ENCODE assay signal across 1 cellular context in the genomic region with DNA sequence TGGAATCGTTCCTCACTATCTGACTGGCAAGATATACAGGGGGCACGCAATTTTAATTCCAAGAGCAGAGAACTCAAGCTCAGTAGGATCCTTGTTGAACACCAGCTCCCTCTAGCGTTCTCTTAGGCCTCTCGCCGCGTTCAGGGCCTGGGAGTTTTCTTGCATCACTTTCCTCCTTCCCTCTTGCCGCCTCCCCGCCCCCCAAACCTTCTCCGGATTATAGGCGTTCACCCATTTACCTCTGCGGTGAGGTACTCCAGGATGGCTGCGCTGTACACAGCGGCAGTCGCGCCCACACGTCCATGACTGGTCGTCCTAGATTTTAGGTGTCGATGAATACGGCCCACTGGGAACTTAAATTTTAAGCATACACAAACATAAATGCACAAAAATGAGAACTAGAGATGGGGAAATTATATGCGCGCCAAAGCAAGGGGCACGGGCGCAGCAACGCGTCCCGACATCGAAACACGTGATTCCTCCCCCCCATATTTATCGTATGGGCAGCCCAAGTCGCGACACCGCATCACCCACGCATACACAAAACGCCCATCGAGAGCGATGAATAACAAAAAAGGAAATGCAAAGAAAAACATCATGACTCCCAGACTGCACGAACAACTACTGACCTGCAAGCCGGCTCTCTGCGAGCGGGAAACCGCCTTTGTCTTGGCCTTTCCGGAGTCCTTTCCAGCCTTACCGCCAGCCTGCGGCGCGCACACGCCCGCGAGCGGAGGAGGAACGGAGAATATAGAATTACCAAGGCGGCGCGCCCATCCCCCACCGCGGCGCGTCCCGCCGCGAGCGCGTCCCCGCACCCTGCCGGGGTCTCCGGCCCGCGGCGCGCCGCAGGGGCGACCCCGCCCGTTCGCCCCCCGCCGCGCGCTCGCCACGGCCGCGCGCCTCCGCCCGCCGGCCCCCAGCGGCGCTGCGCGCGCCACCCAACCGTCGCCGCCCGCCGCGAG.
TF ChIP-seq lines count a peak whose summit lies in the region.

No MANE protein-coding gene starts in this region.

TF ChIP-seq in K562, 482 proteins besides CTCF, POLR2A, EP300 and RAD21 (continued from another document and continues in another):
- no peak; a peak in 1 of 6 replicates for TF ChIP-seq ZBTB11 (CRISPR knock-in tag; IDR thresholded peaks at IDR 0.05)
- no peak; the same call in 1 of the 2 replicates for TF ChIP-seq E2F3 (CRISPR knock-in tag; IDR thresholded peaks at IDR 0.05)
- no peak for TF ChIP-seq KLF13 (tag; IDR thresholded peaks at IDR 0.05; ENCODE audit: borderline replicate concordance, low read depth)
- TF ChIP-seq, protein P1, sequence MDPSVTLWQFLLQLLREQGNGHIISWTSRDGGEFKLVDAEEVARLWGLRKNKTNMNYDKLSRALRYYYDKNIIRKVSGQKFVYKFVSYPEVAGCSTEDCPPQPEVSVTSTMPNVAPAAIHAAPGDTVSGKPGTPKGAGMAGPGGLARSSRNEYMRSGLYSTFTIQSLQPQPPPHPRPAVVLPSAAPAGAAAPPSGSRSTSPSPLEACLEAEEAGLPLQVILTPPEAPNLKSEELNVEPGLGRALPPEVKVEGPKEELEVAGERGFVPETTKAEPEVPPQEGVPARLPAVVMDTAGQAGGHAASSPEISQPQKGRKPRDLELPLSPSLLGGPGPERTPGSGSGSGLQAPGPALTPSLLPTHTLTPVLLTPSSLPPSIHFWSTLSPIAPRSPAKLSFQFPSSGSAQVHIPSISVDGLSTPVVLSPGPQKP (CRISPR knock-in tag; IDR thresholded peaks at IDR 0.05) = no peak
- TF ChIP-seq DACH1 (IDR thresholded peaks at IDR 0.05; ENCODE audit: partially characterized antibody) = no peak
- no peak for TF ChIP-seq ZNF24 (IDR thresholded peaks at IDR 0.05)
- TF ChIP-seq ZNF239 (CRISPR knock-in tag; IDR thresholded peaks at IDR 0.05) = no peak
- TF ChIP-seq KLF10 (CRISPR knock-in tag; IDR thresholded peaks at IDR 0.05) = no peak
- TF ChIP-seq BRF1 (IDR thresholded peaks at IDR 0.05; ENCODE audit: borderline replicate concordance, extremely low read depth, insufficient read length) = no peak
- TF ChIP-seq RHOXF2B (CRISPR knock-in tag; conservative IDR thresholded peaks at IDR 0.05) = no peak
- peak; percentile 39 for TF ChIP-seq CHD2 (IDR thresholded peaks at IDR 0.05; ENCODE audit: low read depth, low read length)
- TF ChIP-seq ZNF780A (CRISPR knock-in tag; IDR thresholded peaks at IDR 0.05) = no peak
- TF ChIP-seq, protein P2, sequence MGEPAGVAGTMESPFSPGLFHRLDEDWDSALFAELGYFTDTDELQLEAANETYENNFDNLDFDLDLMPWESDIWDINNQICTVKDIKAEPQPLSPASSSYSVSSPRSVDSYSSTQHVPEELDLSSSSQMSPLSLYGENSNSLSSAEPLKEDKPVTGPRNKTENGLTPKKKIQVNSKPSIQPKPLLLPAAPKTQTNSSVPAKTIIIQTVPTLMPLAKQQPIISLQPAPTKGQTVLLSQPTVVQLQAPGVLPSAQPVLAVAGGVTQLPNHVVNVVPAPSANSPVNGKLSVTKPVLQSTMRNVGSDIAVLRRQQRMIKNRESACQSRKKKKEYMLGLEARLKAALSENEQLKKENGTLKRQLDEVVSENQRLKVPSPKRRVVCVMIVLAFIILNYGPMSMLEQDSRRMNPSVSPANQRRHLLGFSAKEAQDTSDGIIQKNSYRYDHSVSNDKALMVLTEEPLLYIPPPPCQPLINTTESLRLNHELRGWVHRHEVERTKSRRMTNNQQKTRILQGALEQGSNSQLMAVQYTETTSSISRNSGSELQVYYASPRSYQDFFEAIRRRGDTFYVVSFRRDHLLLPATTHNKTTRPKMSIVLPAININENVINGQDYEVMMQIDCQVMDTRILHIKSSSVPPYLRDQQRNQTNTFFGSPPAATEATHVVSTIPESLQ (CRISPR knock-in tag; IDR thresholded peaks at IDR 0.05) = 0 out of 2 replicates have a peak, but pooled peaks have one; percentile 49
- peak; percentile 45 for TF ChIP-seq NEUROD1 (IDR thresholded peaks at IDR 0.05; ENCODE audit: borderline replicate concordance, low read depth, low read length, partially characterized antibody)
- TF ChIP-seq HNRNPUL1 (IDR thresholded peaks at IDR 0.05; ENCODE audit: low read length) = no peak; the same call in 1 of the 2 replicates
- TF ChIP-seq SUPT5H (IDR thresholded peaks at IDR 0.05) = peak; percentile 79
- no peak for TF ChIP-seq NCOA2 (IDR thresholded peaks at IDR 0.05; ENCODE audit: partially characterized antibody in 2 of 2)
- no peak for TF ChIP-seq HBP1 (CRISPR knock-in tag; IDR thresholded peaks at IDR 0.05)
- TF ChIP-seq, protein P3, sequence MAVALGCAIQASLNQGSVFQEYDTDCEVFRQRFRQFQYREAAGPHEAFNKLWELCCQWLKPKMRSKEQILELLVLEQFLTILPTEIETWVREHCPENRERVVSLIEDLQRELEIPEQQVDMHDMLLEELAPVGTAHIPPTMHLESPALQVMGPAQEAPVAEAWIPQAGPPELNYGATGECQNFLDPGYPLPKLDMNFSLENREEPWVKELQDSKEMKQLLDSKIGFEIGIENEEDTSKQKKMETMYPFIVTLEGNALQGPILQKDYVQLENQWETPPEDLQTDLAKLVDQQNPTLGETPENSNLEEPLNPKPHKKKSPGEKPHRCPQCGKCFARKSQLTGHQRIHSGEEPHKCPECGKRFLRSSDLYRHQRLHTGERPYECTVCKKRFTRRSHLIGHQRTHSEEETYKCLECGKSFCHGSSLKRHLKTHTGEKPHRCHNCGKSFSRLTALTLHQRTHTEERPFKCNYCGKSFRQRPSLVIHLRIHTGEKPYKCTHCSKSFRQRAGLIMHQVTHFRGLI (CRISPR knock-in tag; IDR thresholded peaks at IDR 0.05) = no peak
- no peak for TF ChIP-seq C11orf30 (IDR thresholded peaks at IDR 0.05; ENCODE audit: low read depth)
- TF ChIP-seq SETDB1 (IDR thresholded peaks at IDR 0.05; ENCODE audit: low read length) = no peak
- no peak; the same call in 1 of the 2 replicates for TF ChIP-seq STAT5A (IDR thresholded peaks at IDR 0.05; ENCODE audit: borderline replicate concordance, low read length)
- TF ChIP-seq ZBTB8A (IDR thresholded peaks at IDR 0.05; ENCODE audit: partially characterized antibody) = no peak
- TF ChIP-seq HNRNPLL (IDR thresholded peaks at IDR 0.05; ENCODE audit: low read depth, low read length, poor library complexity, severe bottlenecking) = peak; percentile 43
- 0 out of 2 replicates have a peak, but pooled peaks have one; percentile 17 for TF ChIP-seq MTA2 (IDR thresholded peaks at IDR 0.05; ENCODE audit: low read depth)
- TF ChIP-seq ZNF282 (CRISPR knock-in tag; IDR thresholded peaks at IDR 0.05) = no peak
- TF ChIP-seq KDM2B (CRISPR knock-in tag; IDR thresholded peaks at IDR 0.05) = 0 out of 2 replicates have a peak, but pooled peaks have one; percentile 10
- no peak for TF ChIP-seq JUNB (CRISPR knock-in tag; conservative IDR thresholded peaks at IDR 0.05)
- TF ChIP-seq NKRF (IDR thresholded peaks at IDR 0.05; ENCODE audit: borderline replicate concordance) = peak; percentile 72; the same call in 1 of the 2 replicates
- TF ChIP-seq ZC3H8 (IDR thresholded peaks at IDR 0.05) = no peak
- TF ChIP-seq GATA2 (CRISPR knock-in tag; IDR thresholded peaks at IDR 0.05) = no peak
- TF ChIP-seq CREBBP (IDR thresholded peaks at IDR 0.05; ENCODE audit: low read depth, low read length) = no peak
- TF ChIP-seq ZNF347 (CRISPR knock-in tag; IDR thresholded peaks at IDR 0.05; ENCODE audit: low read depth) = no peak
- no peak for TF ChIP-seq PURB (CRISPR knock-in tag; IDR thresholded peaks at IDR 0.05; ENCODE audit: low read depth)
- peak; percentile 57 for TF ChIP-seq KDM5B (IDR thresholded peaks at IDR 0.05; ENCODE audit: insufficient replicate concordance, low read depth, low read length)
- TF ChIP-seq ZNF431 (CRISPR knock-in tag; IDR thresholded peaks at IDR 0.05) = peak; percentile 51; the same call in 1 of the 2 replicates
- TF ChIP-seq, protein P4, sequence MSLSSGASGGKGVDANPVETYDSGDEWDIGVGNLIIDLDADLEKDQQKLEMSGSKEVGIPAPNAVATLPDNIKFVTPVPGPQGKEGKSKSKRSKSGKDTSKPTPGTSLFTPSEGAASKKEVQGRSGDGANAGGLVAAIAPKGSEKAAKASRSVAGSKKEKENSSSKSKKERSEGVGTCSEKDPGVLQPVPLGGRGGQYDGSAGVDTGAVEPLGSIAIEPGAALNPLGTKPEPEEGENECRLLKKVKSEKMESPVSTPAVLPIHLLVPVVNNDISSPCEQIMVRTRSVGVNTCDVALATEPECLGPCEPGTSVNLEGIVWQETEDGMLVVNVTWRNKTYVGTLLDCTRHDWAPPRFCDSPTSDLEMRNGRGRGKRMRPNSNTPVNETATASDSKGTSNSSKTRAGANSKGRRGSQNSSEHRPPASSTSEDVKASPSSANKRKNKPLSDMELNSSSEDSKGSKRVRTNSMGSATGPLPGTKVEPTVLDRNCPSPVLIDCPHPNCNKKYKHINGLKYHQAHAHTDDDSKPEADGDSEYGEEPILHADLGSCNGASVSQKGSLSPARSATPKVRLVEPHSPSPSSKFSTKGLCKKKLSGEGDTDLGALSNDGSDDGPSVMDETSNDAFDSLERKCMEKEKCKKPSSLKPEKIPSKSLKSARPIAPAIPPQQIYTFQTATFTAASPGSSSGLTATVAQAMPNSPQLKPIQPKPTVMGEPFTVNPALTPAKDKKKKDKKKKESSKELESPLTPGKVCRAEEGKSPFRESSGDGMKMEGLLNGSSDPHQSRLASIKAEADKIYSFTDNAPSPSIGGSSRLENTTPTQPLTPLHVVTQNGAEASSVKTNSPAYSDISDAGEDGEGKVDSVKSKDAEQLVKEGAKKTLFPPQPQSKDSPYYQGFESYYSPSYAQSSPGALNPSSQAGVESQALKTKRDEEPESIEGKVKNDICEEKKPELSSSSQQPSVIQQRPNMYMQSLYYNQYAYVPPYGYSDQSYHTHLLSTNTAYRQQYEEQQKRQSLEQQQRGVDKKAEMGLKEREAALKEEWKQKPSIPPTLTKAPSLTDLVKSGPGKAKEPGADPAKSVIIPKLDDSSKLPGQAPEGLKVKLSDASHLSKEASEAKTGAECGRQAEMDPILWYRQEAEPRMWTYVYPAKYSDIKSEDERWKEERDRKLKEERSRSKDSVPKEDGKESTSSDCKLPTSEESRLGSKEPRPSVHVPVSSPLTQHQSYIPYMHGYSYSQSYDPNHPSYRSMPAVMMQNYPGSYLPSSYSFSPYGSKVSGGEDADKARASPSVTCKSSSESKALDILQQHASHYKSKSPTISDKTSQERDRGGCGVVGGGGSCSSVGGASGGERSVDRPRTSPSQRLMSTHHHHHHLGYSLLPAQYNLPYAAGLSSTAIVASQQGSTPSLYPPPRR (CRISPR knock-in tag; IDR thresholded peaks at IDR 0.05; ENCODE audit: borderline replicate concordance) = peak; percentile 39; the same call in 1 of the 2 replicates
- no peak for TF ChIP-seq PHTF2 (CRISPR knock-in tag; IDR thresholded peaks at IDR 0.05)
- peak in 1 of 2 experiments; percentile 59; a peak in 1 of 4 replicates for TF ChIP-seq FOXK2 (conservative IDR thresholded peaks at IDR 0.05 in 1 of 2, IDR thresholded peaks at IDR 0.05 in 1 of 2; ENCODE audit: low read depth in 2 of 2)
- TF ChIP-seq ZNF707 (CRISPR knock-in tag; conservative IDR thresholded peaks at IDR 0.05) = no peak
- TF ChIP-seq GATAD2A (IDR thresholded peaks at IDR 0.05) = no peak
- 0 out of 2 replicates have a peak, but pooled peaks have one; percentile 48 for TF ChIP-seq TARDBP (IDR thresholded peaks at IDR 0.05)
- no peak for TF ChIP-seq DDX20 (tag; IDR thresholded peaks at IDR 0.05; ENCODE audit: low read depth)
- TF ChIP-seq FOXJ2 (tag; IDR thresholded peaks at IDR 0.05) = no peak
- TF ChIP-seq MED1 (CRISPR knock-in tag; IDR thresholded peaks at IDR 0.05; ENCODE audit: borderline replicate concordance) = no peak
- TF ChIP-seq ETV1 (tag; conservative IDR thresholded peaks at IDR 0.05; ENCODE audit: low read depth) = peak; percentile 24; the same call in 1 of the 2 replicates
- TF ChIP-seq GTF2E2 (tag; IDR thresholded peaks at IDR 0.05) = no peak
- TF ChIP-seq ERF (CRISPR knock-in tag; IDR thresholded peaks at IDR 0.05) = 0 out of 2 replicates have a peak, but pooled peaks have one; percentile 10
